Comparison of ENCODE assay signal across 23 cellular contexts in genomic region chr9:81621111-81621510, GRCh38.
DNase-seq lines count a peak whose midpoint lies in the region; ATAC-seq, FAIRE-seq and TF ChIP-seq lines count a peak whose summit lies in the region.
"Had no signal": no experiment of that assay in that cellular context is flagged by ENCODE, and none has a peak within 500 bp of the region (broad histone marks: within the 10 kb centered on the region; RNA-seq: fewer than 3 reads in every experiment).

No MANE protein-coding gene starts in this region.

- no peak for TF ChIP-seq EP300 in K562 (IDR thresholded peaks at IDR 0.05; ENCODE audit: low read length)

- H3K27me3 Mint-ChIP-seq in nephron (ENCODE audit: low read depth), result no peaks in the 10 kb centered on the region
- H3K27me3 Mint-ChIP-seq: activated CD4-positive, alpha-beta T cell treated with anti-CD3 and anti-CD28 coated beads for 36 hours; activated naive CD8-positive, alpha-beta T cell treated with anti-CD3 and anti-CD28 coated beads, Interleukin-2, amount 50 U/mL, for 24 hours; naive thymus-derived CD4-positive, alpha-beta T cell had no signal

- peaks cover 60% of the 10 kb centered on the region for H3K36me3 Mint-ChIP-seq in nephron (ENCODE audit: low read depth)
- H3K36me3 Mint-ChIP-seq: naive thymus-derived CD4-positive, alpha-beta T cell had no signal

- H3K9me1 ChIP-seq in K562 (ENCODE audit: control insufficient read depth, insufficient read depth, low read length), result no peaks in the 10 kb centered on the region

- no peak for TF ChIP-seq POLR2A in K562 (conservative IDR thresholded peaks at IDR 0.05)

- no peak overlapping the region for H2BK120ac ChIP-seq in trophoblast cell (ENCODE audit: insufficient read depth, low read length, poor library complexity)

- peaks cover 32% of the 10 kb centered on the region for H3K4me1 ChIP-seq in left ventricle myocardium inferior
- H3K4me1 ChIP-seq in K562 (replicated peaks in 1 of 2; ENCODE audit: control insufficient read depth in 2 of 2, insufficient read depth in 2 of 2, low read length in 2 of 2), result no peaks in the 10 kb centered on the region
- H3K4me1 ChIP-seq in trophoblast cell (ENCODE audit: control insufficient read depth in 1 of 2, insufficient read depth in 2 of 2, low read length in 2 of 2), result peaks cover 6 to 8% of the 10 kb centered on the region in 2 experiments
- H3K4me1 ChIP-seq in PC-9 (replicated peaks; ENCODE audit: insufficient read depth), result 0 out of 2 replicates have a peak, but pooled peaks cover 2% of the 10 kb centered on the region

- H3K9ac ChIP-seq in K562 (ENCODE audit: insufficient read depth in 1 of 2, low read depth in 2 of 2, low read length in 2 of 2) (no peak overlapping the region), trophoblast cell (ENCODE audit: low read length) (no peak overlapping the region)
- H3K9ac ChIP-seq: GM23248 had no signal

- peaks cover 23% of the 10 kb centered on the region for H3K36me3 ChIP-seq in left ventricle myocardium inferior
- H3K36me3 ChIP-seq in K562 (ENCODE audit: control insufficient read depth, insufficient read depth, low read length), result no peaks in the 10 kb centered on the region
- H3K36me3 ChIP-seq in trophoblast cell (ENCODE audit: control insufficient read depth in 1 of 2, insufficient read depth in 2 of 2, low read length in 2 of 2), result peaks cover 8 to 12% of the 10 kb centered on the region in 2 experiments
- peaks cover 25% of the 10 kb centered on the region; the same call in 1 of the 2 replicates for H3K36me3 ChIP-seq in PC-9 (ENCODE audit: low read depth)
- H3K36me3 ChIP-seq: thyroid gland had no signal

- no peak for ATAC-seq in Right ventricle myocardium inferior
- no peak for ATAC-seq in K562
- no peak for ATAC-seq in GM21390 (IDR thresholded peaks at IDR 0.05; ENCODE audit: unreplicated experiment)
- ATAC-seq: activated CD4-positive, alpha-beta T cell treated with anti-CD3 and anti-CD28 coated beads for 36 hours; activated naive CD8-positive, alpha-beta T cell treated with anti-CD3 and anti-CD28 coated beads, Interleukin-2, amount 50 U/mL, for 24 hours; heart left ventricle; naive thymus-derived CD4-positive, alpha-beta T cell; stimulated activated naive CD8-positive, alpha-beta T cell treated with anti-CD3 and anti-CD28 coated beads, Interleukin-15, amount 100 ng/mL, for 72 hours had no signal

- DNase-seq in left ventricle myocardium inferior (no peak), Right ventricle myocardium inferior (ENCODE audit: missing footprints) (no peak), K562 (ENCODE audit: extremely low read depth in 1 of 4, low spot score in 3 of 4) (no peak), trophoblast cell (no peak), NCI-H2196 treated with DMSO at 0.1 percent for 48 hours (lab: John Stamatoyannopoulos, UW; ENCODE audit: unreplicated experiment) (no peak), PC-9 (no peak)
- DNase-seq: 8988T; activated CD4-positive, alpha-beta T cell treated with anti-CD3 and anti-CD28 coated beads for 36 hours; activated CD8-positive, alpha-beta memory T cell treated with anti-CD3 and anti-CD28 coated beads for 24 hours; activated gamma-delta T cell treated with Interleukin-2 at 50 U/mL for 16 hours; activated naive CD8-positive, alpha-beta T cell treated with anti-CD3 and anti-CD28 coated beads, Interleukin-2, amount 50 U/mL, for 24 hours; activated T-cell treated with anti-CD3 and anti-CD28 coated beads, Interleukin-2, amount 50 U/mL, for 1 hour; GDM1; GM23248; heart left ventricle; mesenchymal stem cell; naive thymus-derived CD4-positive, alpha-beta T cell; NCI-H446; stimulated activated naive CD8-positive, alpha-beta T cell treated with anti-CD3 and anti-CD28 coated beads, Interleukin-15, amount 100 ng/mL, for 72 hours; T-helper 1 cell; thyroid gland had no signal

- no peaks in the 10 kb centered on the region for H3K9me2 ChIP-seq in PC-9 (ENCODE audit: insufficient read depth)

- H3K9me3 Mint-ChIP-seq in nephron, result no peaks in the 10 kb centered on the region
- H3K9me3 Mint-ChIP-seq: activated naive CD8-positive, alpha-beta T cell treated with anti-CD3 and anti-CD28 coated beads, Interleukin-2, amount 50 U/mL, for 24 hours; stimulated activated naive CD8-positive, alpha-beta T cell treated with anti-CD3 and anti-CD28 coated beads, Interleukin-15, amount 100 ng/mL, for 72 hours had no signal

- POLR2A ChIA-PET in K562 (lab: Yijun Ruan, JAX) (no interaction called here), PC-9 (lab: Charles Lee; ENCODE audit: unreplicated experiment) (interaction anchor here (0.6 kb wide), 1 partner anchor 1111 kb away, joined by 3 read pairs; no protein-coding TSS in a partner anchor)

- in situ Hi-C loops in K562 (cut with MboI), result no loop called here

- no peak overlapping the region for H3K18ac ChIP-seq in trophoblast cell (ENCODE audit: low read length)

- H2BK12ac ChIP-seq in trophoblast cell (ENCODE audit: low read length), result no peak overlapping the region

- WGBS in K562 (ENCODE audit: insufficient coverage, low coverage, missing lambda C conversion rate), result 0% methylated on average over 3 of the region's 3 CpGs
- no CpG with 5 or more reads among the region's 3 CpGs for WGBS in trophoblast cell (ENCODE audit: extremely low coverage, insufficient coverage, insufficient read length)

- H2BK5ac ChIP-seq in trophoblast cell (ENCODE audit: low read depth, low read length, poor library complexity), result no peak overlapping the region

- peak overlapping the region; percentile 68 to 85 (median 71) for H3K27ac Mint-ChIP-seq in nephron
- H3K27ac Mint-ChIP-seq: activated CD4-positive, alpha-beta T cell treated with anti-CD3 and anti-CD28 coated beads for 36 hours; activated naive CD8-positive, alpha-beta T cell treated with anti-CD3 and anti-CD28 coated beads, Interleukin-2, amount 50 U/mL, for 24 hours; naive thymus-derived CD4-positive, alpha-beta T cell; stimulated activated naive CD8-positive, alpha-beta T cell treated with anti-CD3 and anti-CD28 coated beads, Interleukin-15, amount 100 ng/mL, for 72 hours had no signal

- BruUV-seq in K562 (replicated peaks; lab: Mats Ljungman, UMichigan), result no TSS peak
- no TSS peak for BruUV-seq in PC-9 (replicated peaks; lab: Mats Ljungman, UMichigan)

- no peak overlapping the region for H2AK5ac ChIP-seq in trophoblast cell (ENCODE audit: low read length)

- H3K4me2 ChIP-seq in K562 (ENCODE audit: insufficient read depth, low read length), result no peak overlapping the region
- H3K4me2 ChIP-seq in trophoblast cell (ENCODE audit: low read length), result no peak overlapping the region
- no peak overlapping the region for H3K4me2 ChIP-seq in PC-9

- H4K8ac ChIP-seq in trophoblast cell (ENCODE audit: low read depth, low read length), result no peak overlapping the region

- intact Hi-C loops in left ventricle myocardium inferior (cut with micrococcal nuclease) (no loop called here), Right ventricle myocardium inferior (cut with DNase I) (loop anchor here (5.0 kb wide), 1 partner anchor 46 kb away; no protein-coding TSS in a partner anchor), K562 (cut with micrococcal nuclease) (no loop called here), PC-9 (cut with micrococcal nuclease; ENCODE audit: unreplicated experiment) (no loop called here)

- peaks cover 51% of the 10 kb centered on the region for H3K4me1 Mint-ChIP-seq in nephron

- H4K20me1 ChIP-seq in K562 (replicated peaks; ENCODE audit: control insufficient read depth, insufficient read depth, low read length) (no peaks in the 10 kb centered on the region), PC-9 (ENCODE audit: insufficient read depth) (no peaks in the 10 kb centered on the region)

- no peak for FAIRE-seq in K562 (lab: Jason Lieb, UNC)

- CTCF ChIA-PET in K562 (lab: Yijun Ruan, JAX; ENCODE audit: low intra/inter-chr PET ratio), result no interaction called here
- CTCF ChIA-PET in PC-9 (lab: Charles Lee), result no interaction called here

- no peak overlapping the region for H4K91ac ChIP-seq in trophoblast cell (ENCODE audit: low read depth, low read length)

- H3K79me2 ChIP-seq in K562 (ENCODE audit: control insufficient read depth, insufficient read depth, low read length), result no peaks in the 10 kb centered on the region
- no peaks in the 10 kb centered on the region for H3K79me2 ChIP-seq in trophoblast cell (ENCODE audit: control insufficient read depth, insufficient read depth, low read length, poor library complexity)
- peaks cover 11% of the 10 kb centered on the region; the same call in 1 of the 2 replicates for H3K79me2 ChIP-seq in PC-9 (ENCODE audit: low read depth)

- no peak overlapping the region for H3K4ac ChIP-seq in trophoblast cell (ENCODE audit: low read depth, low read length)

- H3K9me3 ChIP-seq in left ventricle myocardium inferior (replicated peaks) (no peaks in the 10 kb centered on the region), K562 (replicated peaks; ENCODE audit: control insufficient read depth, insufficient read depth, low read depth, low read length) (no peaks in the 10 kb centered on the region), trophoblast cell (ENCODE audit: insufficient read depth, low read depth, low read length) (no peaks in the 10 kb centered on the region), PC-9 (ENCODE audit: insufficient read depth, low read depth) (no peaks in the 10 kb centered on the region; the same call in 1 of the 2 replicates)
- H3K9me3 ChIP-seq: heart left ventricle, thyroid gland had no signal

- H2AFZ ChIP-seq in K562 (ENCODE audit: low read depth, low read length) (no peak overlapping the region), trophoblast cell (ENCODE audit: insufficient read depth, low read length, poor library complexity) (no peak overlapping the region), PC-9 (no peak overlapping the region)
- H2AFZ ChIP-seq: GM23248 had no signal

- H3K23ac ChIP-seq in trophoblast cell (ENCODE audit: low read length), result no peak overlapping the region

- H3F3A ChIP-seq in PC-9 (ENCODE audit: insufficient read depth, low read depth), result no peaks in the 10 kb centered on the region

- peak overlapping the region; percentile 12 for H3K27ac ChIP-seq in left ventricle myocardium inferior (replicated peaks)
- H3K27ac ChIP-seq in K562 (ENCODE audit: extremely low read depth, low read depth, low read length), result no peak overlapping the region
- H3K27ac ChIP-seq in trophoblast cell (ENCODE audit: low read depth, low read length), result no peak overlapping the region
- H3K27ac ChIP-seq in PC-9, result no peak overlapping the region
- H3K27ac ChIP-seq: GM23248 had no signal

- TF ChIP-seq CTCF in left ventricle myocardium inferior (IDR thresholded peaks at IDR 0.05; ENCODE audit: borderline replicate concordance) (no peak), K562 (IDR thresholded peaks at IDR 0.05 in 2 of 3, conservative IDR thresholded peaks at IDR 0.05 in 1 of 3; ENCODE audit: insufficient read depth in 2 of 3, low read depth in 1 of 3, low read length in 3 of 3) (no peak), nephron (IDR thresholded peaks at IDR 0.05; ENCODE audit: unreplicated experiment in 3 of 3) (no peak), PC-9 (conservative IDR thresholded peaks at IDR 0.05) (no peak)

- H3K4me3 ChIP-seq in left ventricle myocardium inferior (no peak overlapping the region), K562 (no peak overlapping the region), trophoblast cell (ENCODE audit: low read depth, low read length) (no peak overlapping the region), PC-9 (no peak overlapping the region)
- H3K4me3 ChIP-seq: GM23248, heart left ventricle, thyroid gland had no signal

- H3K4me3 Mint-ChIP-seq in nephron, result no peak overlapping the region
- H3K4me3 Mint-ChIP-seq: activated CD4-positive, alpha-beta T cell treated with anti-CD3 and anti-CD28 coated beads for 36 hours; activated naive CD8-positive, alpha-beta T cell treated with anti-CD3 and anti-CD28 coated beads, Interleukin-2, amount 50 U/mL, for 24 hours; stimulated activated naive CD8-positive, alpha-beta T cell treated with anti-CD3 and anti-CD28 coated beads, Interleukin-15, amount 100 ng/mL, for 72 hours had no signal

- H3K27me3 ChIP-seq in left ventricle myocardium inferior (ENCODE audit: low read depth) (peaks cover 5% of the 10 kb centered on the region), K562 (ENCODE audit: control insufficient read depth in 2 of 2, insufficient read depth in 2 of 2, low read length in 2 of 2) (no peaks in the 10 kb centered on the region), trophoblast cell (ENCODE audit: insufficient read depth, low read length) (no peaks in the 10 kb centered on the region), PC-9 (ENCODE audit: insufficient read depth, low read depth) (no peaks in the 10 kb centered on the region)
- H3K27me3 ChIP-seq: heart left ventricle, thyroid gland had no signal

- no peak overlapping the region for H3K14ac ChIP-seq in trophoblast cell (ENCODE audit: low read length)

- peaks cover 1% of the 10 kb centered on the region for H3K79me1 ChIP-seq in trophoblast cell (ENCODE audit: low read length)

- TF ChIP-seq RAD21 in K562 (CRISPR knock-in tag; conservative IDR thresholded peaks at IDR 0.05 in 1 of 2, IDR thresholded peaks at IDR 0.05 in 1 of 2), result no peak

- H4K12ac ChIP-seq in trophoblast cell (ENCODE audit: low read depth, low read length), result no peak overlapping the region
